ENCODE assay signal across 9 cellular contexts in genomic region chr3:111311709-111312235, GRCh38.
A peak's percentile ranks its signal among the peaks of the same experiment; 100 is the strongest.
DNase-seq lines count a peak whose midpoint lies in the region; ATAC-seq and TF ChIP-seq lines count a peak whose summit lies in the region.
"Had no signal": no experiment of that assay in that cellular context is flagged by ENCODE, and none has a peak within 500 bp of the region (broad histone marks: within the 10 kb centered on the region; RNA-seq: fewer than 3 reads in every experiment).

No MANE protein-coding gene starts in this region.

- peak overlapping the region in 6 of 11 experiments; percentile 7 to 55 (median 52); a peak in 8 of 22 replicates for H3K9ac ChIP-seq in BLaER1 treated with 17β-estradiol and CSF1 and Interleukin-3, amounts not matched to agents 10 nM and 100 nM

- H3K4me2 ChIP-seq in BLaER1 treated with 17β-estradiol and CSF1 and Interleukin-3, amounts not matched to agents 10 nM and 100 nM = peak overlapping the region; percentile 56 to 83 (median 68)

- H3K27ac ChIP-seq in BLaER1 treated with 17β-estradiol and CSF1 and Interleukin-3, amounts not matched to agents 10 nM and 100 nM = peak overlapping the region in 10 of 11 experiments; percentile 39 to 80 (median 65); a peak in 20 of 22 replicates
- H3K27ac ChIP-seq in tibial artery (no peak overlapping the region), foreskin keratinocyte (no peak overlapping the region)
- H3K27ac ChIP-seq: upper lobe of left lung had no signal

- no peaks in the 10 kb centered on the region for H3K36me3 ChIP-seq in BLaER1 treated with 17β-estradiol and CSF1 and Interleukin-3, amounts not matched to agents 10 nM and 100 nM
- no peaks in the 10 kb centered on the region for H3K36me3 ChIP-seq in tibial artery
- H3K36me3 ChIP-seq: upper lobe of left lung had no signal

- no peaks in the 10 kb centered on the region for H3K27me3 ChIP-seq in BLaER1 treated with 17β-estradiol and CSF1 and Interleukin-3, amounts not matched to agents 10 nM and 100 nM
- H3K27me3 ChIP-seq in tibial artery (no peaks in the 10 kb centered on the region), foreskin keratinocyte (peaks cover 12% of the 10 kb centered on the region)
- H3K27me3 ChIP-seq: upper lobe of left lung had no signal

- H3K4me1 ChIP-seq in BLaER1 treated with 17β-estradiol and CSF1 and Interleukin-3, amounts not matched to agents 10 nM and 100 nM = peaks cover 33 to 52% (median 41%) of the 10 kb centered on the region in 10 experiments
- H3K4me1 ChIP-seq in tibial artery (peaks cover 0 to 26% (median 11%) of the 10 kb centered on the region in 4 donors), foreskin keratinocyte (peaks cover 4% of the 10 kb centered on the region)

- TF ChIP-seq CTCF in tibial artery (IDR thresholded peaks at IDR 0.05) = no peak
- no peak for TF ChIP-seq CTCF in foreskin keratinocyte (conservative IDR thresholded peaks at IDR 0.05)

- ATAC-seq in GM19463 (IDR thresholded peaks at IDR 0.05; ENCODE audit: unreplicated experiment) (peak; percentile 88), HG03342 (IDR thresholded peaks at IDR 0.05; ENCODE audit: unreplicated experiment) (peak; percentile 91), foreskin keratinocyte (no peak)

- H4K20me1 ChIP-seq in BLaER1 treated with 17β-estradiol and CSF1 and Interleukin-3, amounts not matched to agents 10 nM and 100 nM = no peaks in the 10 kb centered on the region

- intact Hi-C loops in tibial artery (cut with DNase I; ENCODE audit: low total_unique reads) = no loop called here

- DNase-seq in amniotic epithelial cell (ENCODE audit: low read depth) (peak; percentile 89), tibial artery (no peak), foreskin keratinocyte (no peak), epidermal melanocyte (ENCODE audit: insufficient read length, low spot score) (no peak)
- DNase-seq in stimulated activated CD4-positive, alpha-beta T cell treated with anti-CD3 and anti-CD28 coated beads, Interleukin-15, amount 100 ng/mL, for 24 hours = no peak
- DNase-seq: upper lobe of left lung had no signal

- peaks cover 0 to 24% (median 10%) of the 10 kb centered on the region in 11 experiments; a peak in 11 of 22 replicates for H3K9me3 ChIP-seq in BLaER1 treated with 17β-estradiol and CSF1 and Interleukin-3, amounts not matched to agents 10 nM and 100 nM (replicated peaks in 1 of 11)
- no peaks in the 10 kb centered on the region for H3K9me3 ChIP-seq in tibial artery
- H3K9me3 ChIP-seq: upper lobe of left lung had no signal

- no peak overlapping the region for H3K4me3 ChIP-seq in BLaER1 treated with 17β-estradiol and CSF1 and Interleukin-3, amounts not matched to agents 10 nM and 100 nM
- no peak overlapping the region for H3K4me3 ChIP-seq in tibial artery
- H3K4me3 ChIP-seq: upper lobe of left lung had no signal

Comparison
In these comparisons a context has a peak if more than half of its experiments do, and no peak if none do; other contexts are left out.
1. H3K27ac ChIP-seq: peak in BLaER1 treated with 17β-estradiol and CSF1 and Interleukin-3, amounts not matched to agents 10 nM and 100 nM (10 of 11); none in tibial artery (0 of 2) and foreskin keratinocyte (single experiment).